8 cellular contexts compared by ENCODE assay signal in genomic region chr14:65412189-65412846, GRCh38. TPM values are rescaled to one million over a fixed set of nuclear protein-coding genes. Genes with fewer than 3 reads are reported as not detected.
DNase-seq lines count a peak whose midpoint lies in the region; ATAC-seq and TF ChIP-seq lines count a peak whose summit lies in the region.

TSS of gene FUT8 (plus strand) at chr14:65412730. CDS start at chr14:65561564, 148,834 bp downstream.

- peak within 1 kb of the TSS; percentile 94 for H3K4me3 Mint-ChIP-seq in T-helper 1 cell treated with Interleukin-12 subunit alpha and Interleukin-12 subunit beta and Interleukin-4 antibody, amounts not matched to agents 30 μg/mL and 1 μg/mL, for 36 hours
- peak within 1 kb of the TSS; percentile 95 for H3K4me3 Mint-ChIP-seq in progenitor cell of endocrine pancreas (ENCODE audit: low read depth)

- no peaks in the 10 kb centered on the region for H3K36me3 ChIP-seq in upper lobe of right lung

- H3K9me3 Mint-ChIP-seq in T-helper 1 cell treated with Interleukin-12 subunit alpha and Interleukin-12 subunit beta and Interleukin-4 antibody, amounts not matched to agents 30 μg/mL and 1 μg/mL, for 36 hours = no peaks in the 10 kb centered on the region
- no peaks in the 10 kb centered on the region for H3K9me3 Mint-ChIP-seq in progenitor cell of endocrine pancreas (ENCODE audit: low read depth)

- ATAC-seq in GM18498 (IDR thresholded peaks at IDR 0.05; ENCODE audit: unreplicated experiment) = peak; percentile 83
- peak; percentile 68 for ATAC-seq in HG02885 (IDR thresholded peaks at IDR 0.05; ENCODE audit: poor library complexity, unreplicated experiment)
- ATAC-seq in left cardiac atrium = peak; percentile 94 to 97
- peak; percentile 95 for ATAC-seq in upper lobe of right lung

- no peaks in the 10 kb centered on the region for H3K27me3 Mint-ChIP-seq in T-helper 1 cell treated with Interleukin-12 subunit alpha and Interleukin-12 subunit beta and Interleukin-4 antibody, amounts not matched to agents 30 μg/mL and 1 μg/mL, for 36 hours (ENCODE audit: low read depth)
- peaks cover 15% of the 10 kb centered on the region for H3K27me3 Mint-ChIP-seq in progenitor cell of endocrine pancreas

- peaks cover 7% of the 10 kb centered on the region for H3K36me3 Mint-ChIP-seq in T-helper 1 cell treated with Interleukin-12 subunit alpha and Interleukin-12 subunit beta and Interleukin-4 antibody, amounts not matched to agents 30 μg/mL and 1 μg/mL, for 36 hours (ENCODE audit: low read depth)
- H3K36me3 Mint-ChIP-seq in progenitor cell of endocrine pancreas (ENCODE audit: insufficient read depth) = no peaks in the 10 kb centered on the region

- no peaks in the 10 kb centered on the region for H3K27me3 ChIP-seq in upper lobe of right lung

- TF ChIP-seq CTCF in progenitor cell of endocrine pancreas (IDR thresholded peaks at IDR 0.05; ENCODE audit: unreplicated experiment) (peak; percentile 65), upper lobe of right lung (IDR thresholded peaks at IDR 0.05) (peak; percentile 57)

- peak within 1 kb of the TSS; percentile 88 for H3K27ac Mint-ChIP-seq in T-helper 1 cell treated with Interleukin-12 subunit alpha and Interleukin-12 subunit beta and Interleukin-4 antibody, amounts not matched to agents 30 μg/mL and 1 μg/mL, for 36 hours
- H3K27ac Mint-ChIP-seq in progenitor cell of endocrine pancreas = peak within 1 kb of the TSS; percentile 97

- H3K4me1 Mint-ChIP-seq in T-helper 1 cell treated with Interleukin-12 subunit alpha and Interleukin-12 subunit beta and Interleukin-4 antibody, amounts not matched to agents 30 μg/mL and 1 μg/mL, for 36 hours (ENCODE audit: low read depth) = peaks cover 35% of the 10 kb centered on the region
- peaks cover 6% of the 10 kb centered on the region for H3K4me1 Mint-ChIP-seq in progenitor cell of endocrine pancreas (ENCODE audit: low read depth)

- H3K9me3 ChIP-seq in upper lobe of right lung = no peaks in the 10 kb centered on the region

- intact Hi-C loops in left cardiac atrium (cut with DNase I) = loop anchor here (5.0 to 10.0 kb wide), 6 partner anchors 188 to 660 kb away; no protein-coding TSS in a partner anchor
- intact Hi-C loops in upper lobe of right lung (cut with DNase I) = loop anchor here (10.0 kb wide), 1 partner anchor 412 kb away; no protein-coding TSS in a partner anchor

- peak within 1 kb of the TSS; percentile 96 for H3K27ac ChIP-seq in upper lobe of right lung

- peak within 1 kb of the TSS; percentile 85 for H3K4me3 ChIP-seq in upper lobe of right lung

- peaks cover 11% of the 10 kb centered on the region for H3K4me1 ChIP-seq in upper lobe of right lung

- DNase-seq in NCI-H1694 (lab: John Stamatoyannopoulos, UW) (peak; percentile 96), amniotic stem cell (lab: John Stamatoyannopoulos, UW) (peak; percentile 88), left cardiac atrium (peak; percentile 97), progenitor cell of endocrine pancreas (ENCODE audit: low spot score, unreplicated experiment) (peak; percentile 95), upper lobe of right lung (peak; percentile 98)

RNA-seq across cellular contexts. Expression of gene FUT8, which starts in this region (rescaled TPM):
- total RNA-seq in left cardiac atrium (10 to 100 TPM; 13.4 to 14.8 TPM), progenitor cell of endocrine pancreas (33.4 and 38.8 TPM in 2 replicates), upper lobe of right lung (31.8 TPM)

Comparison
In these comparisons a context has a peak if more than half of its experiments do, and no peak if none do; other contexts are left out.
1. Peak in every context shown above with its lines: DNase-seq, ATAC-seq, H3K4me3 ChIP-seq and H3K27ac ChIP-seq.